ENCODE assay signal across 18 cellular contexts in the genomic region with DNA sequence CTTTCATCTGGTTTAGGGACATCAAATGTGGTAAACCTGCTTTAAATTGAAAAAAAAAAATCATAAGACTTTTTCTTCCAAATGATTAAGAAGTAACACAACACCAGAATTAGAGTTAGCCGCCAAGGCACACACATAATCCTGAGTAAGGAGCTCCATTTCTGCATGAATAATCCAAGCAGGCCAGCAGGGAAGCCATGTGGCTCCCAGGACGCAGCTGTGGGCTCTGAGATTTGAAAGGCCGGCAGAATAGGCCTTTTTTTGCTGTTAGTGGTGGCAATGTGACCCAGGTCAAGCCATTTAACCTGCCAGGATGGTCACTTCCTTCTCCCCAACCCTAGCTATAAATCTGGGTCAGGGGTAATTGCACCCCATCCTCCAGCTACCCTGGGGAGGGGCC.
DNase-seq lines count a peak whose midpoint lies in the region; ATAC-seq and TF ChIP-seq lines count a peak whose summit lies in the region.
"Had no signal": no experiment of that assay in that cellular context is flagged by ENCODE, and none has a peak within 500 bp of the region (broad histone marks: within the 10 kb centered on the region; RNA-seq: fewer than 3 reads in every experiment).

No MANE protein-coding gene starts in this region.

- no peaks in the 10 kb centered on the region for H3K4me1 ChIP-seq in left lung

- no peak for TF ChIP-seq CTCF in retinal pigment epithelial cell (conservative IDR thresholded peaks at IDR 0.05; ENCODE audit: low read depth, low read length)
- no peak for TF ChIP-seq CTCF in left lung (IDR thresholded peaks at IDR 0.05)

- H3K9me3 ChIP-seq in left lung = peaks cover 0 to 4% of the 10 kb centered on the region in 2 donors
- H3K9me3 ChIP-seq: BE2C had no signal

- intact Hi-C loops in left lung (cut with DNase I) = no loop called here

- peak; percentile 64 to 85 for DNase-seq in NCI-H524 (lab: John Stamatoyannopoulos, UW)
- DNase-seq in caudate nucleus (lab: John Stamatoyannopoulos, UW) = peak in 2 of 61 donors; percentile 5 to 29
- DNase-seq in left kidney (ENCODE audit: low read depth, low spot score) = peak; percentile 45
- peak; percentile 21 for DNase-seq in retinal pigment epithelial cell (ENCODE audit: low read depth)
- no peak for DNase-seq in left lung
- DNase-seq in NCI-H1694 treated with DMSO at 0.1 percent for 48 hours (lab: John Stamatoyannopoulos, UW) = no peak
- DNase-seq in OCI-M1 (lab: John Stamatoyannopoulos, UW) = no peak
- DNase-seq: BE2C; CD4-positive, alpha-beta T cell; DMS79 treated with DMSO at 0.1 percent for 48 hours; GM23248; NCI-H1417 treated with DMSO at 0.1 percent for 48 hours; NCI-H2029 treated with DMSO at 0.1 percent for 48 hours; NCI-H526; SHP77 treated with DMSO at 0.1 percent for 48 hours had no signal

- H3K36me3 ChIP-seq in left lung = no peaks in the 10 kb centered on the region
- H3K36me3 ChIP-seq: BE2C had no signal

- ATAC-seq in left lung = no peak
- no peak for ATAC-seq in HG03280 (IDR thresholded peaks at IDR 0.05; ENCODE audit: unreplicated experiment)
- ATAC-seq: K562, SK-N-SH treated with all-trans-retinoic acid at 6 μM for 48 hours had no signal

- H3K27ac ChIP-seq in caudate nucleus (ENCODE audit: low read depth, low read length) (peak overlapping the region; percentile 36), left lung (no peak overlapping the region)
- H3K27ac ChIP-seq: GM23248 had no signal

- no peak overlapping the region for H3K4me3 ChIP-seq in retinal pigment epithelial cell (ENCODE audit: low read length)
- H3K4me3 ChIP-seq in left lung = no peak overlapping the region
- H3K4me3 ChIP-seq: GM23248, K562 had no signal

- no peaks in the 10 kb centered on the region for H3K27me3 ChIP-seq in left lung
- H3K27me3 ChIP-seq: BE2C had no signal

Comparison
In these comparisons a context has a peak if more than half of its experiments do, and no peak if none do; other contexts are left out.
1. DNase-seq: peak in NCI-H524 (2 of 2), left kidney (single experiment) and retinal pigment epithelial cell (single experiment); none in left lung (0 of 2), NCI-H1694 treated with DMSO at 0.1 percent for 48 hours (single experiment) and OCI-M1 (single experiment).